Comparison of ENCODE assay signal across 13 cellular contexts in the genomic region with DNA sequence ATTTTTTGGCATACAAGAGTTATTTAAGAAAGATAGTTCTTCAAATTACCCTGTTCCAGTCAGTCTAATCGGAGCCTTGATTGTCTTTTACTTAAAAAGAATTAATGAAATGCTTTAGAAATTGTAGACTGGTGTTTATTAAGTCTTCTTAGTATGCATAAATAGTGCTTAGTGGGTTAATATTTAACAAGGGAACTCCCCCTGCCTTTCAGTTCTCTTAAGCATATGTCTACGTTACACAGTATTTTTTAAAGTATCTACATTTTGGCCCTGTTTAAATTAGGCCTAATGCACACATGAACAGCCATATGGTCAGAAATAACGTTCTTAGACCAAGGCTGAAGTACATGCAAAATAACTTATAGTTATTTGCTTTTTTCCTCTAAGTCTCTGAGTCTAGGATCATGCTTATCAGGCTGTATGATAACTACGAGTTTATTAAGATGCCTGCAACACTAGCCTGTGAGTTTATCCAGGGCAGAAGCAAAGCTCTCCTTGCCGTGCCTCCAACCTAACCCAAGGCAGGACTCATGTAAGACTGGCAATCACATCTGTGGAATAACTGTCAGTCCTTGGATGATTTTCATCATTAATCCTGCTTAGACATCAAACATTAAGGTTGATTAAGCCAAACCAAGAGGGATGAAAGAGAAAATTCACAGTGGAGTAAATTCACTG. TPM values are rescaled to one million over a fixed set of nuclear protein-coding genes. Genes with fewer than 3 reads are reported as not detected.
A peak's percentile ranks its signal among the peaks of the same experiment; 100 is the strongest.
DNase-seq lines count a peak whose midpoint lies in the region; ATAC-seq, FAIRE-seq and TF ChIP-seq lines count a peak whose summit lies in the region.
"Had no signal": no experiment of that assay in that cellular context is flagged by ENCODE, and none has a peak within 500 bp of the region (broad histone marks: within the 10 kb centered on the region; RNA-seq: fewer than 3 reads in every experiment).

No MANE protein-coding gene starts in this region.

- peaks cover 85% of the 10 kb centered on the region for H3K4me1 Mint-ChIP-seq in activated naive CD8-positive, alpha-beta T cell treated with anti-CD3 and anti-CD28 coated beads, Interleukin-2, amount 50 U/mL, for 24 hours
- H3K4me1 Mint-ChIP-seq: endodermal cell had no signal

- DNase-seq in DND-41 (no peak), GM19239 (ENCODE audit: insufficient read length, low spot score) (no peak), thyroid gland (no peak), NCI-H1105 treated with DMSO at 0.1 percent for 48 hours (lab: John Stamatoyannopoulos, UW) (no peak), NCI-H2196 treated with DMSO at 0.1 percent for 48 hours (lab: John Stamatoyannopoulos, UW; ENCODE audit: unreplicated experiment) (no peak), G401 (ENCODE audit: low spot score) (no peak)
- DNase-seq in activated naive CD8-positive, alpha-beta T cell treated with anti-CD3 and anti-CD28 coated beads, Interleukin-2, amount 50 U/mL, for 24 hours, result no peak
- DNase-seq: endodermal cell had no signal

- H3K4me2 ChIP-seq in DND-41 (ENCODE audit: insufficient read depth, low read length), result peak overlapping the region; percentile 84

- H3K27ac ChIP-seq in DND-41 (ENCODE audit: low read length) (peak overlapping the region; percentile 12; the same call in 1 of the 2 replicates), thyroid gland (peak overlapping the region in 1 of 3 donors; percentile 6)
- H3K27ac ChIP-seq: HL-60, suprapubic skin had no signal

- H3K9me3 ChIP-seq in DND-41 (ENCODE audit: insufficient read depth, low read length, severe bottlenecking) (no peaks in the 10 kb centered on the region), thyroid gland (no peaks in the 10 kb centered on the region)
- H3K9me3 ChIP-seq: suprapubic skin had no signal

- no peaks in the 10 kb centered on the region for H3K27me3 Mint-ChIP-seq in activated naive CD8-positive, alpha-beta T cell treated with anti-CD3 and anti-CD28 coated beads, Interleukin-2, amount 50 U/mL, for 24 hours

- H3K36me3 Mint-ChIP-seq in activated naive CD8-positive, alpha-beta T cell treated with anti-CD3 and anti-CD28 coated beads, Interleukin-2, amount 50 U/mL, for 24 hours (ENCODE audit: low read depth), result peaks cover 53% of the 10 kb centered on the region

- H3K27ac Mint-ChIP-seq in activated naive CD8-positive, alpha-beta T cell treated with anti-CD3 and anti-CD28 coated beads, Interleukin-2, amount 50 U/mL, for 24 hours, result peak overlapping the region; percentile 80
- H3K27ac Mint-ChIP-seq: endodermal cell had no signal

- TF ChIP-seq CTCF in DND-41 (IDR thresholded peaks at IDR 0.05; ENCODE audit: borderline replicate concordance, extremely low read depth, low read length, poor library complexity, severe bottlenecking), result no peak
- TF ChIP-seq CTCF in thyroid gland (IDR thresholded peaks at IDR 0.05), result no peak

- peaks cover 99% of the 10 kb centered on the region for H3K79me2 ChIP-seq in DND-41 (ENCODE audit: insufficient read depth, low read length)

- 0 out of 2 replicates have a peak overlapping the region, but pooled peaks have one; percentile 7 for H3K9ac ChIP-seq in DND-41 (ENCODE audit: low read depth, low read length)

- peak; percentile 86 for FAIRE-seq in GM19239 (lab: Jason Lieb, UNC)
- FAIRE-seq: islet of Langerhans had no signal

- TF ChIP-seq POLR2A in thyroid gland (IDR thresholded peaks at IDR 0.05), result no peak

- 63 to 69% methylated on average over 5 of the region's 5 CpGs for WGBS in thyroid gland, 2 donors

- in situ Hi-C loops in G401 (cut with HindIII; ENCODE audit: low sequenced_read_pairs), result loop anchor here (25.0 kb wide), 1 partner anchor 176 kb away; no protein-coding TSS in a partner anchor

- intact Hi-C loops in thyroid gland (cut with DNase I), result no loop called here

- peaks cover 94% of the 10 kb centered on the region for H4K20me1 ChIP-seq in DND-41 (ENCODE audit: insufficient read depth, low read length)

- peaks cover 74% of the 10 kb centered on the region for H3K36me3 ChIP-seq in DND-41 (ENCODE audit: insufficient read depth, low read length)
- no peaks in the 10 kb centered on the region for H3K36me3 ChIP-seq in thyroid gland
- H3K36me3 ChIP-seq: suprapubic skin had no signal

- H2AFZ ChIP-seq in DND-41 (ENCODE audit: low read depth, low read length), result no peak overlapping the region

- H3K4me1 ChIP-seq in DND-41 (ENCODE audit: insufficient read depth, low read length) (peaks cover 90% of the 10 kb centered on the region), thyroid gland (peaks cover 32 to 33% of the 10 kb centered on the region in 2 donors)

- peak overlapping the region; percentile 99 for H3K4me3 Mint-ChIP-seq in activated naive CD8-positive, alpha-beta T cell treated with anti-CD3 and anti-CD28 coated beads, Interleukin-2, amount 50 U/mL, for 24 hours
- H3K4me3 Mint-ChIP-seq: endodermal cell had no signal

- no peaks in the 10 kb centered on the region for H3K9me3 Mint-ChIP-seq in activated naive CD8-positive, alpha-beta T cell treated with anti-CD3 and anti-CD28 coated beads, Interleukin-2, amount 50 U/mL, for 24 hours
- H3K9me3 Mint-ChIP-seq: endodermal cell had no signal

- ATAC-seq in DND-41 (ENCODE audit: insufficient read depth, low read depth), result no peak
- peak; percentile 30 for ATAC-seq in HG03097 (IDR thresholded peaks at IDR 0.05; ENCODE audit: low FRiP score, unreplicated experiment)
- ATAC-seq in activated naive CD8-positive, alpha-beta T cell treated with anti-CD3 and anti-CD28 coated beads, Interleukin-2, amount 50 U/mL, for 24 hours, result no peak

- H3K4me3 ChIP-seq in DND-41 (ENCODE audit: low read depth in 1 of 2, low read length in 2 of 2), result peak overlapping the region in 1 of 2 experiments; percentile 75; a peak in 2 of 4 replicates
- no peak overlapping the region for H3K4me3 ChIP-seq in thyroid gland (replicated peaks in 1 of 3)
- H3K4me3 ChIP-seq: skin epidermis, suprapubic skin had no signal

- H3K27me3 ChIP-seq in DND-41 (ENCODE audit: insufficient read depth, low read length, poor library complexity), result no peaks in the 10 kb centered on the region
- H3K27me3 ChIP-seq in thyroid gland, result no peaks in the 10 kb centered on the region
- H3K27me3 ChIP-seq: suprapubic skin had no signal

RNA-seq across cellular contexts. Expression of gene BCL2, which starts 6.7 kb away (rescaled TPM):
- total RNA-seq in thyroid gland, result 100 to 1,000 TPM; 108 to 163 (median 115) TPM
- 9.9 and 18.2 TPM in 2 replicates for total RNA-seq in G401 (2014; rRNA removed; shearing (Covaris generic))

RNA-seq across cellular contexts. Expression of gene KDSR, which starts 54.1 kb away (rescaled TPM):
- 10 to 100 TPM; 30.7 to 85.7 (median 46.8) TPM for total RNA-seq in thyroid gland
- 23.3 and 27.1 TPM in 2 replicates for total RNA-seq in G401 (2014; rRNA removed; shearing (Covaris generic))
